8 cellular contexts compared by ENCODE assay signal in genomic region chr15:68817304-68818087, GRCh38. TPM values are rescaled to one million over a fixed set of nuclear protein-coding genes. Genes with fewer than 3 reads are reported as not detected.
A peak's percentile ranks its signal among the peaks of the same experiment; 100 is the strongest.
DNase-seq lines count a peak whose midpoint lies in the region; ATAC-seq and TF ChIP-seq lines count a peak whose summit lies in the region.

No MANE protein-coding gene starts in this region.

- no peak for TF ChIP-seq CTCF in AG04449 (IDR thresholded peaks at IDR 0.05; ENCODE audit: insufficient read depth, low read length, missing control alignments)
- no peak for TF ChIP-seq CTCF in adrenal gland (IDR thresholded peaks at IDR 0.05)
- TF ChIP-seq CTCF in psoas muscle (IDR thresholded peaks at IDR 0.05) = no peak

- H3K36me3 ChIP-seq in KOPT-K1 (ENCODE audit: insufficient read depth, low read length) (peaks cover 17% of the 10 kb centered on the region), adrenal gland (replicated peaks in 1 of 2) (no peaks in the 10 kb centered on the region), psoas muscle (ENCODE audit: insufficient read depth in 1 of 2, low read depth in 1 of 2) (no peaks in the 10 kb centered on the region)

- TF ChIP-seq POLR2A in adrenal gland (IDR thresholded peaks at IDR 0.05) = peak in 1 of 2 donors; percentile 63

- POLR2A ChIA-PET in AG04449 (lab: Yijun Ruan, JAX) = interaction anchor here (0.6 to 1.5 kb wide), 2 partner anchors 22 kb away, joined by 3 read pairs; no protein-coding TSS in a partner anchor

- H3K27ac ChIP-seq in KOPT-K1 (ENCODE audit: low read depth, low read length, poor library complexity, severe bottlenecking) (peak overlapping the region; percentile 99), adrenal gland (peak overlapping the region; percentile 95 to 99 (median 97)), psoas muscle (peak overlapping the region; percentile 99)

- no peaks in the 10 kb centered on the region for H3K9me3 ChIP-seq in KOPT-K1 (ENCODE audit: insufficient read depth, low read length, poor library complexity, severe bottlenecking)
- no peaks in the 10 kb centered on the region for H3K9me3 ChIP-seq in adrenal gland (replicated peaks in 1 of 3)
- no peaks in the 10 kb centered on the region for H3K9me3 ChIP-seq in psoas muscle

- ATAC-seq in GM18868 (IDR thresholded peaks at IDR 0.05; ENCODE audit: unreplicated experiment) = peak; percentile 36
- ATAC-seq in left ventricle myocardium superior = peak; percentile 49
- ATAC-seq in psoas muscle = peak; percentile 42 to 58 (median 49)
- no peak for ATAC-seq in GM18873 (IDR thresholded peaks at IDR 0.05; ENCODE audit: low FRiP score, unreplicated experiment)

- no peak for DNase-seq in AG04449 (ENCODE audit: low read depth, low spot score)
- DNase-seq in T-helper 1 cell = peak; percentile 48 to 83 (median 63)
- peak; percentile 63 to 75 (median 71) for DNase-seq in adrenal gland
- DNase-seq in left ventricle myocardium superior = peak; percentile 78
- DNase-seq in psoas muscle = peak; percentile 66 to 85

- H3K4me3 ChIP-seq in AG04449 (ENCODE audit: low read depth, low read length) = peak overlapping the region; percentile 95
- peak overlapping the region; percentile 80 to 97 (median 87) for H3K4me3 ChIP-seq in adrenal gland
- H3K4me3 ChIP-seq in psoas muscle = peak overlapping the region; percentile 86

- no peaks in the 10 kb centered on the region for H3K27me3 ChIP-seq in adrenal gland
- H3K27me3 ChIP-seq in psoas muscle (ENCODE audit: insufficient read depth in 3 of 3, low read length in 2 of 3) = no peaks in the 10 kb centered on the region

- 0 to 1% (median 1%) methylated on average over 37 to 64 of the region's 64 CpGs for WGBS in adrenal gland, 4 donors
- 0% methylated on average over 59 to 64 of the region's 64 CpGs for WGBS in psoas muscle, 3 donors

- CTCF ChIA-PET in AG04449 (lab: Yijun Ruan, JAX) = interaction anchor here (1.0 to 1.8 kb wide), 6 partner anchors 13 to 268 kb away, joined by 3 to 5 read pairs (median 4); no protein-coding TSS in a partner anchor

- intact Hi-C loops in adrenal gland (cut with DNase I) = loop anchor here in 1 of 2 donors (5.0 kb wide), 1 partner anchor 35 kb away; no protein-coding TSS in a partner anchor
- intact Hi-C loops in left ventricle myocardium superior (cut with micrococcal nuclease) = no loop called here
- intact Hi-C loops in psoas muscle (cut with DNase I) = loop anchor here in 1 of 2 donors (2.0 kb wide), 1 partner anchor 23 kb away; no protein-coding TSS in a partner anchor

- H3K4me1 ChIP-seq in adrenal gland (replicated peaks in 1 of 2) = peaks cover 9 to 43% of the 10 kb centered on the region in 2 donors
- peaks cover 46% of the 10 kb centered on the region for H3K4me1 ChIP-seq in psoas muscle

RNA-seq across cellular contexts. Expression of gene ANP32A, which starts 3.2 kb away (rescaled TPM):
- 10 to 100 TPM; 45.5 to 92.5 (median 76.8) TPM for total RNA-seq in adrenal gland
- polyA plus RNA-seq in adrenal gland = 100 to 1,000 TPM in 1 of 3 donors, 10 to 100 TPM in 2; 44.5 to 170 (median 97.3) TPM
- total RNA-seq in left ventricle myocardium superior = 138 TPM
- total RNA-seq in psoas muscle = 10 to 100 TPM; 56.7 to 89.2 (median 83.3) TPM
- polyA plus RNA-seq in psoas muscle = 10 to 100 TPM; 79.4 to 98.2 (median 89.6) TPM
